In genomic region chr1:210504286-210504685, GRCh38 we compare ENCODE assay signal across 1 cellular context.
TF ChIP-seq lines count a peak whose summit lies in the region.

No MANE protein-coding gene starts in this region.

TF ChIP-seq in IMR-90, 13 proteins besides CTCF, POLR2A, EP300 and RAD21 (continued from another document):
- no peak for TF ChIP-seq ELK1 (IDR thresholded peaks at IDR 0.05; ENCODE audit: borderline replicate concordance, low read depth, low read length)
- no peak for TF ChIP-seq MAZ (IDR thresholded peaks at IDR 0.05; ENCODE audit: borderline replicate concordance, low read depth, low read length)
- no peak for TF ChIP-seq MXI1 (IDR thresholded peaks at IDR 0.05; ENCODE audit: borderline replicate concordance, low read depth, low read length)
- TF ChIP-seq BHLHE40 (IDR thresholded peaks at IDR 0.05; ENCODE audit: low read depth, low read length): no peak
- TF ChIP-seq MAFK (IDR thresholded peaks at IDR 0.05; ENCODE audit: low read depth, low read length): no peak
